ENCODE assay signal across 17 cellular contexts in the genomic region with DNA sequence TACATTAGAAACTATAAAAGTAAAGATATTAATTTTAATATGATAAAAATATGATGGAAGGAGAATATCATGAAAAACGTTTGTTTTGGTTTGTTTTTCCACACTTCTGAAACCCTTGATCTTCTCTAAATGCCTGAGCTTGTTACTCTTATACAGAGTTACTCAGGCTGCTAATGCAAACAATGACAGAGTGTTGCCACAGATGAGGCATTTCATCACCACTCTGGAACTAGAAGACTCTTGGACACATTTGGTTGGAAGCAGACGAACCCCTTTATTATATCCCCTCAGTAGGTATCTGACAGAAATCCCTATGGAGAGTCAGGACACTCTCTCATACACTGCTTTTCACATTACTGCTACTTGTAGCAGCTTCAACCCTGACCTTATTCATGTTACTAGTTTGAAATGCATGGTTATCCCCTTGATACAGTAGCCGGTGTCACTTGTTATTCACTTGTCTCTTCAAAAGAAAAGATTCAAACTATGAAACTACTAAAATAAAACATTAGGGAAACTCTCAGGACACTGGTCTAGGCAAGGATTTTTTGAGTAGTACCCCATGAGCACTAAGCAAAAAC.
DNase-seq lines count a peak whose midpoint lies in the region; ATAC-seq and TF ChIP-seq lines count a peak whose summit lies in the region.
"Had no signal": no experiment of that assay in that cellular context is flagged by ENCODE, and none has a peak within 500 bp of the region (broad histone marks: within the 10 kb centered on the region; RNA-seq: fewer than 3 reads in every experiment).

No MANE protein-coding gene starts in this region.

- no peak overlapping the region for H3K4me3 ChIP-seq in AG10803 (ENCODE audit: low read length)
- H3K4me3 ChIP-seq in epithelial cell of esophagus (ENCODE audit: low read length): no peak overlapping the region
- H3K4me3 ChIP-seq: colonic mucosa, lower lobe of right lung, pancreas had no signal

- no peak for ATAC-seq in activated T-helper 17 cell treated with anti-CD3 and anti-CD28 coated beads, Interleukin-2, amount 50 U/mL, for 72 hours (replicated peaks)
- ATAC-seq: activated CD8-positive, alpha-beta T cell treated with anti-CD3 and anti-CD28 coated beads for 36 hours; pancreas; stimulated activated naive B cell treated with anti-CD40 and anti-IgM and Interleukin-4, amounts not matched to agents 10 μg/mL and 1 μg/mL and 100 μg/mL, for 72 hours had no signal

- DNase-seq in AG10803 (ENCODE audit: low read depth) (peak; percentile 61), LHCN-M2 (ENCODE audit: low read depth) (peak; percentile 65), epithelial cell of esophagus (ENCODE audit: low read depth) (peak; percentile 86), myocyte (ENCODE audit: low read depth) (peak; percentile 24), GM19238 (ENCODE audit: insufficient read length, low spot score) (no peak), foreskin melanocyte (no peak)
- DNase-seq in activated CD8-positive, alpha-beta memory T cell treated with anti-CD3 and anti-CD28 coated beads, Interleukin-2, amount 50 U/mL, for 48 hours: no peak
- DNase-seq: activated CD8-positive, alpha-beta T cell treated with anti-CD3 and anti-CD28 coated beads for 36 hours; activated naive CD4-positive, alpha-beta T cell treated with Interleukin-2 at 50 U/mL for 16 hours; colonic mucosa; lower lobe of right lung; NCI-H1930; pancreas; stimulated activated CD4-positive, alpha-beta T cell treated with anti-CD3 and anti-CD28 coated beads, Interleukin-4, amount 100 ng/mL, for 1 hour; stimulated activated naive B cell treated with anti-CD40 and anti-IgM and Interleukin-4, amounts not matched to agents 10 μg/mL and 1 μg/mL and 100 μg/mL, for 72 hours; T-helper 9 cell had no signal

- no peaks in the 10 kb centered on the region for H3K36me3 Mint-ChIP-seq in activated T-helper 17 cell treated with anti-CD3 and anti-CD28 coated beads, Interleukin-2, amount 50 U/mL, for 72 hours (ENCODE audit: low read depth)
- H3K36me3 Mint-ChIP-seq: stimulated activated naive B cell treated with anti-CD40 and anti-IgM and Interleukin-4, amounts not matched to agents 10 μg/mL and 1 μg/mL and 100 μg/mL, for 72 hours had no signal

- H3K4me1 Mint-ChIP-seq in activated T-helper 17 cell treated with anti-CD3 and anti-CD28 coated beads, Interleukin-2, amount 50 U/mL, for 72 hours: no peaks in the 10 kb centered on the region
- H3K4me1 Mint-ChIP-seq: stimulated activated naive B cell treated with anti-CD40 and anti-IgM and Interleukin-4, amounts not matched to agents 10 μg/mL and 1 μg/mL and 100 μg/mL, for 72 hours had no signal

- peaks cover 6% of the 10 kb centered on the region for H3K9me3 Mint-ChIP-seq in activated T-helper 17 cell treated with anti-CD3 and anti-CD28 coated beads, Interleukin-2, amount 50 U/mL, for 72 hours
- H3K9me3 Mint-ChIP-seq: activated CD8-positive, alpha-beta T cell treated with anti-CD3 and anti-CD28 coated beads for 36 hours; stimulated activated naive B cell treated with anti-CD40 and anti-IgM and Interleukin-4, amounts not matched to agents 10 μg/mL and 1 μg/mL and 100 μg/mL, for 72 hours had no signal

- no peak for TF ChIP-seq CTCF in AG10803 (conservative IDR thresholded peaks at IDR 0.05; ENCODE audit: low read length)
- no peak for TF ChIP-seq CTCF in epithelial cell of esophagus (IDR thresholded peaks at IDR 0.05; ENCODE audit: insufficient read depth, low read depth, low read length, missing control alignments)

- H3K27me3 Mint-ChIP-seq in activated T-helper 17 cell treated with anti-CD3 and anti-CD28 coated beads, Interleukin-2, amount 50 U/mL, for 72 hours: no peaks in the 10 kb centered on the region
- H3K27me3 Mint-ChIP-seq: activated CD8-positive, alpha-beta T cell treated with anti-CD3 and anti-CD28 coated beads for 36 hours; stimulated activated naive B cell treated with anti-CD40 and anti-IgM and Interleukin-4, amounts not matched to agents 10 μg/mL and 1 μg/mL and 100 μg/mL, for 72 hours had no signal

- H3K27ac Mint-ChIP-seq in activated T-helper 17 cell treated with anti-CD3 and anti-CD28 coated beads, Interleukin-2, amount 50 U/mL, for 72 hours: no peak overlapping the region
- H3K27ac Mint-ChIP-seq: activated CD8-positive, alpha-beta T cell treated with anti-CD3 and anti-CD28 coated beads for 36 hours; stimulated activated naive B cell treated with anti-CD40 and anti-IgM and Interleukin-4, amounts not matched to agents 10 μg/mL and 1 μg/mL and 100 μg/mL, for 72 hours had no signal

- no peak overlapping the region for H3K4me3 Mint-ChIP-seq in activated T-helper 17 cell treated with anti-CD3 and anti-CD28 coated beads, Interleukin-2, amount 50 U/mL, for 72 hours
- H3K4me3 Mint-ChIP-seq: activated CD8-positive, alpha-beta T cell treated with anti-CD3 and anti-CD28 coated beads for 36 hours; stimulated activated naive B cell treated with anti-CD40 and anti-IgM and Interleukin-4, amounts not matched to agents 10 μg/mL and 1 μg/mL and 100 μg/mL, for 72 hours had no signal

Comparison
In these comparisons a context has a peak if more than half of its experiments do, and no peak if none do; other contexts are left out.
1. DNase-seq: peak in AG10803 (single experiment), LHCN-M2 (single experiment), epithelial cell of esophagus (single experiment) and myocyte (single experiment); none in activated CD8-positive, alpha-beta memory T cell treated with anti-CD3 and anti-CD28 coated beads, Interleukin-2, amount 50 U/mL, for 48 hours (single experiment), GM19238 (single experiment) and foreskin melanocyte (single experiment).